ENCODE assay signal across 8 cellular contexts in the genomic region with DNA sequence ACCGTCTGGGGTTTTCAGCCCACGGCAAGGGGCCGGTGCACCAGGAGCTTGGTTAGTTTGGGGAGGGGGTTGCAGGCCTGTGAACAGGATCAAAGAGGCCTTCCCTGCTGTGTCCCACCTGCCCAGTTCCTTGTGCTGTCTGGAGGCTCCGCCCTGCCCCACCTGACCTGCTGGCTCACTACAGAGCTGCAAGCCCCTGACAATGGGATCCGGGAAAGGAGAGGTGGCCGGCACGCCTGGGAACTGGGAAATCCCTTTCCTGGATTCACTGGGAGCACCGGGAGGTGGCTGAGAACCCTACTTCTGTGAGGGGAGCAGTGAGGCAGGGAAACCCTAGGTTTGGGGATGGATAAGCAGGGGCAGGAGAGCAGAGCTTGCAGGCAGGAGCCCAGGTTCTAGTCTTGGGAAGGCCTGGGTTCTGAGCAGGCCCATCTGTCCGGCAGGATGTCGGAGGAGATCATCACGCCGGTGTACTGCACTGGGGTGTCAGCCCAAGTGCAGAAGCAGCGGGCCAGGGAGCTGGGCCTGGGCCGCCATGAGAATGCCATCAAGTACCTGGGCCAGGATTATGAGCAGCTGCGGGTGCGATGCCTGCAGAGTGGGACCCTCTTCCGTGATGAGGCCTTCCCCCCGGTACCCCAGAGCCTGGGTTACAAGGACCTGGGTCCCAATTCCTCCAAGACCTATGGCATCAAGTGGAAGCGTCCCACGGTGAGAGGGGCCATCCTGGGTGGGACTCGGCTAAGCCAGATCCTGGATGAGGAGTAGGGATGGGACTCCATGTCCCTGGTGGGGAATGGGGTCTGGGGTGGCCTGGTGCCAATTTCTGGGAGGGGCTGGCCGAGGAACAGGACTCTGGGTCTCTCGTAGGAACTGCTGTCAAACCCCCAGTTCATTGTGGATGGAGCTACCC. TPM values are rescaled to one million over a fixed set of nuclear protein-coding genes. Genes with fewer than 3 reads are reported as not detected.
A peak's percentile ranks its signal among the peaks of the same experiment; 100 is the strongest.
DNase-seq lines count a peak whose midpoint lies in the region; ATAC-seq and TF ChIP-seq lines count a peak whose summit lies in the region.

No MANE protein-coding gene starts in this region.

- H3F3A ChIP-seq in smooth muscle cell (ENCODE audit: low read depth), result no peaks in the 10 kb centered on the region

- H3K4me2 ChIP-seq in smooth muscle cell, result peak overlapping the region; percentile 97

- H4K20me1 ChIP-seq in smooth muscle cell (ENCODE audit: low read depth), result peaks cover 37% of the 10 kb centered on the region

- peaks cover 31% of the 10 kb centered on the region for H3K79me2 ChIP-seq in smooth muscle cell (ENCODE audit: low read depth)

- TF ChIP-seq CTCF in astrocyte of the cerebellum (IDR thresholded peaks at IDR 0.05; ENCODE audit: low read depth, low read length, missing control alignments), result no peak
- TF ChIP-seq CTCF in smooth muscle cell (IDR thresholded peaks at IDR 0.05; ENCODE audit: borderline replicate concordance, insufficient read depth, poor library complexity, severe bottlenecking), result no peak

- H3K27ac ChIP-seq in iPS-20b (ENCODE audit: low read length), result peak overlapping the region; percentile 97
- no peak overlapping the region for H3K27ac ChIP-seq in smooth muscle cell (ENCODE audit: low read depth)

- H3K9me3 ChIP-seq in iPS-20b (ENCODE audit: insufficient read depth, low read depth, low read length), result no peaks in the 10 kb centered on the region
- H3K9me3 ChIP-seq in smooth muscle cell (replicated peaks; ENCODE audit: low read depth), result no peaks in the 10 kb centered on the region

- no peak for ATAC-seq in GM21786 (IDR thresholded peaks at IDR 0.05; ENCODE audit: unreplicated experiment)

- H3K9ac ChIP-seq in iPS-20b (ENCODE audit: low read depth, low read length), result peak overlapping the region; percentile 89; the same call in 1 of the 2 replicates
- H3K9ac ChIP-seq in smooth muscle cell (ENCODE audit: low read depth), result peak overlapping the region; percentile 74

- H3K4me3 ChIP-seq in astrocyte of the cerebellum (ENCODE audit: low read depth, low read length) (peak overlapping the region; percentile 93), iPS-20b (ENCODE audit: low read length) (peak overlapping the region; percentile 93), smooth muscle cell (peak overlapping the region; percentile 95)

- peak overlapping the region; percentile 77 for H2AFZ ChIP-seq in smooth muscle cell (ENCODE audit: low read depth)

- DNase-seq in DMS153 treated with DMSO at 0.1 percent for 48 hours (lab: John Stamatoyannopoulos, UW; ENCODE audit: unreplicated experiment) (peak; percentile 6), DMS153 (lab: John Stamatoyannopoulos, UW) (no peak), NCI-H146 treated with DMSO at 0.1 percent for 48 hours (lab: John Stamatoyannopoulos, UW; ENCODE audit: unreplicated experiment) (peak; percentile 51), astrocyte of the cerebellum (ENCODE audit: low read depth) (no peak), smooth muscle cell (lab: John Stamatoyannopoulos, UW; ENCODE audit: unreplicated experiment) (no peak), SW 1271 (lab: John Stamatoyannopoulos, UW) (no peak)

- H3K27me3 ChIP-seq in iPS-20b (ENCODE audit: insufficient read depth, low read length) (no peaks in the 10 kb centered on the region), smooth muscle cell (ENCODE audit: low read depth) (no peaks in the 10 kb centered on the region)

- H3K36me3 ChIP-seq in iPS-20b (ENCODE audit: insufficient read depth, low read depth, low read length) (peaks cover 18% of the 10 kb centered on the region), smooth muscle cell (ENCODE audit: low read depth) (no peaks in the 10 kb centered on the region)

- peaks cover 32% of the 10 kb centered on the region for H3K4me1 ChIP-seq in iPS-20b (ENCODE audit: insufficient read depth, low read length)
- H3K4me1 ChIP-seq in smooth muscle cell (ENCODE audit: low read depth), result no peaks in the 10 kb centered on the region

- in situ Hi-C loops in astrocyte of the cerebellum (cut with HindIII; ENCODE audit: low sequenced_read_pairs), result no loop called here

- WGBS in smooth muscle cell (ENCODE audit: low lambda C conversion rate), result 34% methylated on average over 23 of the region's 23 CpGs

RNA-seq across cellular contexts. Expression of gene CAPN1, which starts 0.8 kb away (rescaled TPM):
- 93.0 and 126 TPM in 2 replicates for total RNA-seq in smooth muscle cell
- polyA plus RNA-seq in smooth muscle cell, result 109 and 149 TPM in 2 replicates

RNA-seq across cellular contexts. Expression of gene SPDYC, which starts 12.5 kb away (rescaled TPM):
- total RNA-seq in smooth muscle cell, result not detected in 2 replicates
- not detected in 2 replicates for polyA plus RNA-seq in smooth muscle cell

RNA-seq across cellular contexts. Expression of gene SYVN1, which starts 48.2 kb away (rescaled TPM):
- 39.9 and 52.0 TPM in 2 replicates for total RNA-seq in smooth muscle cell
- polyA plus RNA-seq in smooth muscle cell, result 30.0 and 32.0 TPM in 2 replicates

Comparison
In these comparisons a context has a peak if more than half of its experiments do, and no peak if none do; other contexts are left out.
1. DNase-seq: peak in DMS153 treated with DMSO at 0.1 percent for 48 hours (single experiment) and NCI-H146 treated with DMSO at 0.1 percent for 48 hours (single experiment); none in DMS153 (single experiment), astrocyte of the cerebellum (single experiment), smooth muscle cell (single experiment) and SW 1271 (0 of 2).
2. Peak in every context shown above with its lines, with median percentiles within 50 percentile points of each other: H3K4me3 ChIP-seq.